In the genomic region with DNA sequence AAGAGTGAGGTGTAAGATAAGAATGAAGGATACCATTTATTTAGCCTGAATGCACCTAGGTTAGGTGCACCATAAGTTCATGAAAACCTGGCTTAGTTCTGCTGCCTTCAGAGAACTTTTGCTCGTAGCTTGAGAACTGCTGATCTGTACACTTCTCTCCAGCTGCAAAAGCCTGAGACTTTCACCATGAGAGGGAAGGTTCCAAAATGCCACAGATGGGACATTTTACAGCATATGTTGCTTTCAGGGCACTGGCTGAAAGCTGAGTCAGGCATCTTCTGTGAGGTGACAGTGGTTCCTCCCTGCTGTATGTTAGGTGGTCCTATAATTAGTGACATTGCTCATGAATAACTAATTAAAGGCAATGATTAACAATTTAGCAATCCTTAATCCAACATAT, we compare ENCODE assay signal across 15 cellular contexts.
"Had no signal": no experiment of that assay in that cellular context is flagged by ENCODE, and none has a peak within 500 bp of the region (broad histone marks: within the 10 kb centered on the region; RNA-seq: fewer than 3 reads in every experiment).

No MANE protein-coding gene starts in this region.

- H3K4me3 ChIP-seq: MG63 had no signal

- H3K36me3 ChIP-seq: MG63 had no signal

- H3K9me3 ChIP-seq: MG63, SK-N-SH had no signal

- DNase-seq: Karpas-422, KBM-7, MG63, NCI-H1092 treated with DMSO at 0.1 percent for 48 hours, NCI-H1436, NCI-H1930, NCI-H2081, NCI-H2107, NCI-H526 treated with DMSO at 0.1 percent for 48 hours, NCI-H748 treated with DMSO at 0.1 percent for 48 hours, SHP77, SK-N-SH, SW 1271, T-cell had no signal

- H3K27ac ChIP-seq: RWPE1 had no signal

- ATAC-seq: T-cell had no signal

- H3K27me3 ChIP-seq: MG63 had no signal
